In the genomic region with DNA sequence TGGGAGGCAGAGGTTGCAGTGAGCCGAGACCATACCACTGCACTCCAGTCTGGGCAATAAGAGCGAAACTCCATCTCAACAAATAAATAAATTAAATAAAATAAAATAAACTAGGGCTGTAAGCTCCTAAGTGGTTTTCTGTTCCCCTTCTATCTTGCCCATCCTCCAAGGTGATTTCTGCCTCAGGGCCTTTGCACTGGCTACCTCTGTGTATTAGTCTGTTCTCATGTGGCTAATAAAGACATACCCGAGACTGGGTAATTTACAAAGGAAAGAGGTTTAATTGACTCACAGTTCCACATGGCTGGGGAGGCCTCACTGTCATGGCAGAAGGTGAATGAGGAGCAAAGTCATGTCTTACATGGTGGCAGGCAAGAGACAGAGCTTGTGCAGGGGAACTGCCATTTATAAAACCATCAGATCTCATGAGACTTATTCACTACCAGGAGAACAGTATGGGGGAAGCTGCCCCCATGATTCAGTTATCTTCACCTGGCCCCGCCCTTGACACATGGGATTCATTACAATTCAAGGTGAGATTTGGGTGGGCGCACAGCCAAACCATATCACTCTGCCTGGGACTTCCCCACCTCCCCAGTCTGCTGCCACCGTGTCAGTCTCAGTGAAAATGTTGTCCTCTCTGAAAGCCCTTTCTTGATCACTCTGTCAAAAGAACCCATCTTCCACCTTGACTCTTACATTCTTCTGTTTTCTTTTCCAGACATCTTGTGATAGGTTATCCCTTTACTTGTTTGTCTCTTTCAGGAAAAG, we compare ENCODE assay signal across 1 cellular context.
TF ChIP-seq lines count a peak whose summit lies in the region.

No MANE protein-coding gene starts in this region.

TF ChIP-seq in GM12878, 131 proteins besides CTCF, POLR2A, EP300 and RAD21:
- peak; percentile 36 for TF ChIP-seq KLF5 (IDR thresholded peaks at IDR 0.05; ENCODE audit: partially characterized antibody)
- TF ChIP-seq YY1 (IDR thresholded peaks at IDR 0.05; ENCODE audit: low read depth, low read length), result 0 out of 2 replicates have a peak, but pooled peaks have one; percentile 14
- TF ChIP-seq, protein P1, sequence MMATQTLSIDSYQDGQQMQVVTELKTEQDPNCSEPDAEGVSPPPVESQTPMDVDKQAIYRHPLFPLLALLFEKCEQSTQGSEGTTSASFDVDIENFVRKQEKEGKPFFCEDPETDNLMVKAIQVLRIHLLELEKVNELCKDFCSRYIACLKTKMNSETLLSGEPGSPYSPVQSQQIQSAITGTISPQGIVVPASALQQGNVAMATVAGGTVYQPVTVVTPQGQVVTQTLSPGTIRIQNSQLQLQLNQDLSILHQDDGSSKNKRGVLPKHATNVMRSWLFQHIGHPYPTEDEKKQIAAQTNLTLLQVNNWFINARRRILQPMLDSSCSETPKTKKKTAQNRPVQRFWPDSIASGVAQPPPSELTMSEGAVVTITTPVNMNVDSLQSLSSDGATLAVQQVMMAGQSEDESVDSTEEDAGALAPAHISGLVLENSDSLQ (IDR thresholded peaks at IDR 0.05), result peak; percentile 63; the same call in 1 of the 2 replicates
